Comparison of ENCODE assay signal across 20 cellular contexts in genomic region chr3:138725116-138725515, GRCh38.
DNase-seq lines count a peak whose midpoint lies in the region; ATAC-seq, FAIRE-seq and TF ChIP-seq lines count a peak whose summit lies in the region.
"Had no signal": no experiment of that assay in that cellular context is flagged by ENCODE, and none has a peak within 500 bp of the region (broad histone marks: within the 10 kb centered on the region; RNA-seq: fewer than 3 reads in every experiment).

No MANE protein-coding gene starts in this region.

- H3K27ac ChIP-seq in Panc1 (ENCODE audit: low read length) (no peak overlapping the region), astrocyte (ENCODE audit: low read depth, low read length) (no peak overlapping the region)

- CTCF ChIA-PET in Panc1 (lab: Charles Lee), result no interaction called here
- CTCF ChIA-PET in HEK293T (lab: Yijun Ruan, JAX), result no interaction called here

- DNase-seq in Panc1 (ENCODE audit: low read depth, low spot score), result no peak
- DNase-seq in astrocyte (ENCODE audit: low read depth), result no peak
- DNase-seq in epithelial cell of esophagus (ENCODE audit: low read depth), result peak; percentile 55
- DNase-seq in NCI-H128 (lab: John Stamatoyannopoulos, UW; ENCODE audit: unreplicated experiment), result no peak
- no peak for DNase-seq in HEK293T (ENCODE audit: extremely low spot score)
- DNase-seq: ACHN; BE2C; CD4-positive, CD25-positive, alpha-beta regulatory T cell; CD8-positive, alpha-beta memory T cell; COR-L47; GDM1; GOT3; H7; IMR-90 had no signal

- POLR2A ChIA-PET in Panc1 (lab: Charles Lee), result no interaction called here
- POLR2A ChIA-PET in HEK293T (lab: Yijun Ruan, JAX), result no interaction called here

- no peaks in the 10 kb centered on the region for H4K20me1 ChIP-seq in astrocyte (ENCODE audit: insufficient read depth, low read length)

- TF ChIP-seq CTCF in Panc1 (IDR thresholded peaks at IDR 0.05) (no peak), astrocyte (IDR thresholded peaks at IDR 0.05; ENCODE audit: insufficient read depth, low read depth, low read length) (no peak), epithelial cell of esophagus (IDR thresholded peaks at IDR 0.05; ENCODE audit: insufficient read depth, low read depth, low read length, missing control alignments) (no peak)

- no peaks in the 10 kb centered on the region for H3K9me3 ChIP-seq in Panc1 (ENCODE audit: control insufficient read depth, insufficient read depth, low read depth, low read length)
- no peaks in the 10 kb centered on the region for H3K9me3 ChIP-seq in astrocyte (ENCODE audit: insufficient read depth, low read depth, low read length)
- H3K9me3 ChIP-seq: BE2C had no signal

- H3K4me1 Mint-ChIP-seq in astrocyte (ENCODE audit: low read depth, unreplicated experiment), result peaks cover 16% of the 10 kb centered on the region

- H3K36me3 ChIP-seq in Panc1 (ENCODE audit: control insufficient read depth, insufficient read depth, low read length) (no peaks in the 10 kb centered on the region), astrocyte (ENCODE audit: insufficient read depth, low read length) (no peaks in the 10 kb centered on the region)
- H3K36me3 ChIP-seq: BE2C had no signal

- FAIRE-seq in astrocyte (lab: Jason Lieb, UNC) (peak; percentile 66), islet of Langerhans (lab: Jason Lieb, UNC) (peak; percentile 83)
- FAIRE-seq: A204.1, K562 had no signal

- H3K27ac Mint-ChIP-seq in astrocyte (ENCODE audit: unreplicated experiment), result no peak overlapping the region
- H3K27ac Mint-ChIP-seq: CD4-positive, CD25-positive, alpha-beta regulatory T cell had no signal

- peaks cover 4% of the 10 kb centered on the region for H3K36me3 Mint-ChIP-seq in astrocyte (ENCODE audit: low read depth, unreplicated experiment)

- H3K4me2 ChIP-seq in astrocyte (ENCODE audit: low read length), result no peak overlapping the region

- in situ Hi-C loops in Panc1 (cut with HindIII; ENCODE audit: low pct_unique_long_range_greater_than_20kb, low sequenced_read_pairs), result no loop called here

- intact Hi-C loops in Panc1 (cut with micrococcal nuclease; ENCODE audit: unreplicated experiment), result no loop called here

- no peak overlapping the region for H3K4me3 ChIP-seq in Panc1 (ENCODE audit: low read depth in 2 of 2, low read length in 2 of 2)
- H3K4me3 ChIP-seq in astrocyte (ENCODE audit: insufficient read depth, low read depth, low read length), result no peak overlapping the region
- H3K4me3 ChIP-seq in epithelial cell of esophagus (ENCODE audit: low read length), result no peak overlapping the region
- H3K4me3 ChIP-seq: K562 had no signal

- no peak overlapping the region for H3K4me3 Mint-ChIP-seq in astrocyte (ENCODE audit: unreplicated experiment)
- H3K4me3 Mint-ChIP-seq: CD4-positive, CD25-positive, alpha-beta regulatory T cell; CD8-positive, alpha-beta memory T cell had no signal

- no peak for ATAC-seq in Panc1
- ATAC-seq in HG03571 (IDR thresholded peaks at IDR 0.05; ENCODE audit: unreplicated experiment), result no peak
- ATAC-seq in GM19397 (IDR thresholded peaks at IDR 0.05; ENCODE audit: unreplicated experiment), result no peak
- ATAC-seq: HCT116 had no signal

- no peaks in the 10 kb centered on the region for H3K27me3 ChIP-seq in Panc1 (ENCODE audit: control insufficient read depth, insufficient read depth, low read length)
- no peaks in the 10 kb centered on the region for H3K27me3 ChIP-seq in astrocyte (ENCODE audit: insufficient read depth, low read length)
- H3K27me3 ChIP-seq: BE2C had no signal

- no peaks in the 10 kb centered on the region for H3K27me3 Mint-ChIP-seq in astrocyte (ENCODE audit: low read depth, unreplicated experiment)
- H3K27me3 Mint-ChIP-seq: CD4-positive, CD25-positive, alpha-beta regulatory T cell; CD8-positive, alpha-beta memory T cell had no signal

- no peak overlapping the region for H3K9ac ChIP-seq in astrocyte (ENCODE audit: low read length)

- H3K79me2 ChIP-seq in astrocyte (ENCODE audit: insufficient read depth, low read length), result no peaks in the 10 kb centered on the region

- no peaks in the 10 kb centered on the region for H3K4me1 ChIP-seq in Panc1 (ENCODE audit: control insufficient read depth, insufficient read depth, low read length)
- peaks cover 3% of the 10 kb centered on the region for H3K4me1 ChIP-seq in astrocyte (ENCODE audit: insufficient read depth, low read length)
- H3K4me1 ChIP-seq: BE2C had no signal

- no peak overlapping the region for H2AFZ ChIP-seq in astrocyte (ENCODE audit: low read depth, low read length)

- TSS peak; percentile 20 for BruUV-seq in Panc1 (replicated peaks; lab: Mats Ljungman, UMichigan)

- no peaks in the 10 kb centered on the region for H3K9me3 Mint-ChIP-seq in astrocyte (ENCODE audit: unreplicated experiment)
- H3K9me3 Mint-ChIP-seq: CD8-positive, alpha-beta memory T cell had no signal

TF ChIP-seq in HEK293T, 16 proteins besides CTCF, POLR2A, EP300 and RAD21:
- TF ChIP-seq ZNF384 (IDR thresholded peaks at IDR 0.05), result no peak
- no peak for TF ChIP-seq PKNOX1 (IDR thresholded peaks at IDR 0.05)
- TF ChIP-seq LEF1 (IDR thresholded peaks at IDR 0.05; ENCODE audit: borderline replicate concordance), result no peak
- no peak for TF ChIP-seq L3MBTL2 (conservative IDR thresholded peaks at IDR 0.05)
- no peak for TF ChIP-seq TARDBP (IDR thresholded peaks at IDR 0.05)
- TF ChIP-seq SP1 (IDR thresholded peaks at IDR 0.05), result no peak
